Comparison of ENCODE assay signal across 19 cellular contexts in genomic region chr17:18156976-18157280, GRCh38.
"Had no signal": no experiment of that assay in that cellular context is flagged by ENCODE, and none has a peak within 500 bp of the region (broad histone marks: within the 10 kb centered on the region; RNA-seq: fewer than 3 reads in every experiment).

No MANE protein-coding gene starts in this region.

- ATAC-seq: effector memory CD8-positive, alpha-beta T cell; gastrocnemius medialis; right lobe of liver had no signal

- H3K27ac ChIP-seq: dorsolateral prefrontal cortex, right lobe of liver had no signal

- H3K36me3 ChIP-seq: esophagus squamous epithelium, gastrocnemius medialis, right lobe of liver had no signal

- DNase-seq: activated B cell treated with CpG ODN at 0.5 μM for 24 hours; activated CD4-positive, alpha-beta memory T cell treated with anti-CD3 and anti-CD28 coated beads for 36 hours; activated CD4-positive, alpha-beta T cell treated with anti-CD3 and anti-CD28 coated beads for 4 hours; activated gamma-delta T cell treated with Interleukin-2 at 50 U/mL for 16 hours; activated T-cell treated with anti-CD3 and anti-CD28 coated beads for 4 hours; anterior cingulate cortex; dorsolateral prefrontal cortex; effector memory CD8-positive, alpha-beta T cell; esophagus squamous epithelium; gastrocnemius medialis; hippocampal formation; kidney glomerular epithelial cell; naive B cell; posterior cingulate gyrus; right lobe of liver; stimulated activated CD4-positive, alpha-beta T cell treated with anti-CD3 and anti-CD28 coated beads, Interleukin-1b, Interleukin-23, amount 100 ng/mL, for 48 hours; trophoblast cell had no signal

- H3K27me3 ChIP-seq: dorsolateral prefrontal cortex, esophagus squamous epithelium, gastrocnemius medialis, right lobe of liver had no signal

- FAIRE-seq: endothelial cell of umbilical vein had no signal

- H3K9me3 ChIP-seq: esophagus squamous epithelium, gastrocnemius medialis, right lobe of liver had no signal

- H3K4me1 ChIP-seq: gastrocnemius medialis had no signal

- H3K4me3 ChIP-seq: dorsolateral prefrontal cortex, esophagus squamous epithelium, gastrocnemius medialis, right lobe of liver, skin epidermis had no signal
